In genomic region chr7:101203745-101204738, GRCh38 we compare ENCODE assay signal across 14 cellular contexts. TPM values are rescaled to one million over a fixed set of nuclear protein-coding genes. Genes with fewer than 3 reads are reported as not detected.
DNase-seq lines count a peak whose midpoint lies in the region; ATAC-seq, FAIRE-seq and TF ChIP-seq lines count a peak whose summit lies in the region.
"Not testable (repeated sequence)": the region's sequence is repeated elsewhere in the genome, so short reads cannot be mapped to it uniquely, and the experiment has no call there.
"Had no signal": no experiment of that assay in that cellular context is flagged by ENCODE, and none has a peak within 500 bp of the region (broad histone marks: within the 10 kb centered on the region; RNA-seq: fewer than 3 reads in every experiment).

No MANE protein-coding gene starts in this region.

- H3K27me3 Mint-ChIP-seq in CD4-positive, CD25-positive, alpha-beta regulatory T cell, result peaks cover 39% of the 10 kb centered on the region
- peaks cover 33% of the 10 kb centered on the region for H3K27me3 Mint-ChIP-seq in T-helper 2 cell treated with Interferon-gamma antibody and Interleukin-4, amounts not matched to agents 5 μg/mL and 100 μg/mL, for 36 hours (ENCODE audit: low read depth)
- H3K27me3 Mint-ChIP-seq in activated CD8-positive, alpha-beta T cell treated with anti-CD3 and anti-CD28 coated beads for 36 hours, result peaks cover 27% of the 10 kb centered on the region
- H3K27me3 Mint-ChIP-seq in activated naive CD4-positive, alpha-beta T cell treated with anti-CD3 and anti-CD28 coated beads, Interleukin-2, amount 50 U/mL, for 24 hours, result peaks cover 14% of the 10 kb centered on the region

- not testable (repeated sequence) for H3K27me3 ChIP-seq in CD4-positive, CD25-positive, alpha-beta regulatory T cell (ENCODE audit: control insufficient read depth, insufficient read depth, low read length)

- not testable (repeated sequence) for H3K9me3 Mint-ChIP-seq in CD4-positive, CD25-positive, alpha-beta regulatory T cell; T-helper 2 cell treated with Interferon-gamma antibody and Interleukin-4, amounts not matched to agents 5 μg/mL and 100 μg/mL, for 36 hours; activated CD8-positive, alpha-beta T cell treated with anti-CD3 and anti-CD28 coated beads for 36 hours; activated naive CD4-positive, alpha-beta T cell treated with anti-CD3 and anti-CD28 coated beads, Interleukin-2, amount 50 U/mL, for 24 hours

- CTCF ChIA-PET in activated CD8-positive, alpha-beta T cell treated with anti-CD3 and anti-CD28 coated beads for 36 hours (lab: Charles Lee), result interaction anchor here (4.7 kb wide), 1 partner anchor 11 kb away, joined by 24 read pairs; no protein-coding TSS in a partner anchor

- TF ChIP-seq CTCF in activated CD8-positive, alpha-beta T cell treated with anti-CD3 and anti-CD28 coated beads for 36 hours (IDR thresholded peaks at IDR 0.05); fibroblast of pulmonary artery (IDR thresholded peaks at IDR 0.05; ENCODE audit: low read length, missing control alignments): not testable (repeated sequence)

- DNase-seq in CD4-positive, CD25-positive, alpha-beta regulatory T cell, result peak in 2 of 3 donors; percentile 20 to 21
- not testable (repeated sequence) for DNase-seq in GM19239 (ENCODE audit: insufficient read length, low spot score); T-helper 2 cell treated with Interferon-gamma antibody and Interleukin-4, amounts not matched to agents 5 μg/mL and 100 μg/mL, for 36 hours (ENCODE audit: low spot score); activated CD8-positive, alpha-beta T cell treated with anti-CD3 and anti-CD28 coated beads for 36 hours
- DNase-seq in NOMO-1 treated with dmso at 0.1 percent for 144 hours (lab: John Stamatoyannopoulos, UW; ENCODE audit: unreplicated experiment), result peak; percentile 59
- peak; percentile 36 for DNase-seq in fibroblast of pulmonary artery (ENCODE audit: low read depth)
- DNase-seq in stimulated activated CD4-positive, alpha-beta T cell treated with anti-CD3 and anti-CD28 coated beads, Interleukin-4, amount 100 ng/mL, for 24 hours, result peak; percentile 19

- POLR2A ChIA-PET in activated CD8-positive, alpha-beta T cell treated with anti-CD3 and anti-CD28 coated beads for 36 hours (lab: Charles Lee), result not testable (repeated sequence)

- FAIRE-seq in GM19239 (lab: Jason Lieb, UNC), result peak; percentile 64

- not testable (repeated sequence) for H3K36me3 Mint-ChIP-seq in CD4-positive, CD25-positive, alpha-beta regulatory T cell; activated CD8-positive, alpha-beta T cell treated with anti-CD3 and anti-CD28 coated beads for 36 hours (ENCODE audit: low read depth); activated naive CD4-positive, alpha-beta T cell treated with anti-CD3 and anti-CD28 coated beads, Interleukin-2, amount 50 U/mL, for 24 hours
- H3K36me3 Mint-ChIP-seq in T-helper 2 cell treated with Interferon-gamma antibody and Interleukin-4, amounts not matched to agents 5 μg/mL and 100 μg/mL, for 36 hours (ENCODE audit: low read depth), result peaks cover 11% of the 10 kb centered on the region

- intact Hi-C loops in activated CD8-positive, alpha-beta T cell treated with anti-CD3 and anti-CD28 coated beads for 36 hours (cut with micrococcal nuclease), result not testable (repeated sequence)

- not testable (repeated sequence) for H3K4me3 ChIP-seq in CD4-positive, CD25-positive, alpha-beta regulatory T cell (ENCODE audit: low read depth, low read length); fibroblast of pulmonary artery (replicated peaks; ENCODE audit: low read depth, low read length)

- H3K36me3 ChIP-seq in CD4-positive, CD25-positive, alpha-beta regulatory T cell (ENCODE audit: control insufficient read depth, insufficient read depth, low read length), result not testable (repeated sequence)

- ATAC-seq in CD4-positive, CD25-positive, alpha-beta regulatory T cell (ENCODE audit: low read depth in 2 of 2); activated CD8-positive, alpha-beta T cell treated with anti-CD3 and anti-CD28 coated beads for 36 hours: not testable (repeated sequence)

- not testable (repeated sequence) for H3K27ac ChIP-seq in CD4-positive, CD25-positive, alpha-beta regulatory T cell (ENCODE audit: insufficient read depth, low read length, poor library complexity, severe bottlenecking)

- not testable (repeated sequence) for H3K9me3 ChIP-seq in CD4-positive, CD25-positive, alpha-beta regulatory T cell (ENCODE audit: control insufficient read depth in 2 of 2, low read length in 2 of 2)

- H3K4me1 ChIP-seq in CD4-positive, CD25-positive, alpha-beta regulatory T cell (ENCODE audit: control insufficient read depth, insufficient read depth, low read length, poor library complexity, severe bottlenecking), result not testable (repeated sequence)

- peak overlapping the region in 1 of 3 donors; percentile 76 for H3K27ac Mint-ChIP-seq in CD4-positive, CD25-positive, alpha-beta regulatory T cell
- peak overlapping the region; percentile 63 for H3K27ac Mint-ChIP-seq in T-helper 2 cell treated with Interferon-gamma antibody and Interleukin-4, amounts not matched to agents 5 μg/mL and 100 μg/mL, for 36 hours
- H3K27ac Mint-ChIP-seq in activated CD8-positive, alpha-beta T cell treated with anti-CD3 and anti-CD28 coated beads for 36 hours, result peak overlapping the region; percentile 47
- peak overlapping the region; percentile 94 for H3K27ac Mint-ChIP-seq in activated naive CD4-positive, alpha-beta T cell treated with anti-CD3 and anti-CD28 coated beads, Interleukin-2, amount 50 U/mL, for 24 hours

- H3K4me3 Mint-ChIP-seq in CD4-positive, CD25-positive, alpha-beta regulatory T cell, result peak overlapping the region; percentile 66 to 81 (median 75)
- peak overlapping the region; percentile 58 for H3K4me3 Mint-ChIP-seq in T-helper 2 cell treated with Interferon-gamma antibody and Interleukin-4, amounts not matched to agents 5 μg/mL and 100 μg/mL, for 36 hours
- H3K4me3 Mint-ChIP-seq in activated CD8-positive, alpha-beta T cell treated with anti-CD3 and anti-CD28 coated beads for 36 hours, result peak overlapping the region; percentile 22
- peak overlapping the region; percentile 81 for H3K4me3 Mint-ChIP-seq in activated naive CD4-positive, alpha-beta T cell treated with anti-CD3 and anti-CD28 coated beads, Interleukin-2, amount 50 U/mL, for 24 hours

- H3K4me1 Mint-ChIP-seq in CD4-positive, CD25-positive, alpha-beta regulatory T cell; T-helper 2 cell treated with Interferon-gamma antibody and Interleukin-4, amounts not matched to agents 5 μg/mL and 100 μg/mL, for 36 hours (ENCODE audit: low read depth); activated CD8-positive, alpha-beta T cell treated with anti-CD3 and anti-CD28 coated beads for 36 hours (ENCODE audit: low read depth): not testable (repeated sequence)
- H3K4me1 Mint-ChIP-seq in activated naive CD4-positive, alpha-beta T cell treated with anti-CD3 and anti-CD28 coated beads, Interleukin-2, amount 50 U/mL, for 24 hours, result peaks cover 17% of the 10 kb centered on the region

RNA-seq across cellular contexts. Expression of gene MOGAT3, which starts 3.2 kb away (rescaled TPM):
- total RNA-seq in CD4-positive, CD25-positive, alpha-beta regulatory T cell, result not detected
- not detected for polyA plus RNA-seq in CD4-positive, CD25-positive, alpha-beta regulatory T cell
- total RNA-seq in activated CD8-positive, alpha-beta T cell treated with anti-CD3 and anti-CD28 coated beads for 36 hours, result not detected
- total RNA-seq: HFFc6, lung microvascular endothelial cell, pulmonary artery endothelial cell, Right ventricle myocardium inferior, thyroid gland had no signal
- polyA plus RNA-seq: AG04450 had no signal

RNA-seq across cellular contexts. Expression of gene PLOD3, which starts 13.3 kb away (rescaled TPM):
- total RNA-seq in CD4-positive, CD25-positive, alpha-beta regulatory T cell, result 35.4 TPM
- 10 to 100 TPM; 13.8 to 19.7 (median 14.8) TPM for polyA plus RNA-seq in CD4-positive, CD25-positive, alpha-beta regulatory T cell
- 10 to 100 TPM; 20.4 to 24.4 TPM for total RNA-seq in activated CD8-positive, alpha-beta T cell treated with anti-CD3 and anti-CD28 coated beads for 36 hours

RNA-seq across cellular contexts. Expression of gene ZNHIT1, which starts 13.9 kb away (rescaled TPM):
- 41.8 TPM for total RNA-seq in CD4-positive, CD25-positive, alpha-beta regulatory T cell
- polyA plus RNA-seq in CD4-positive, CD25-positive, alpha-beta regulatory T cell, result 10 to 100 TPM; 67.6 to 99.6 (median 85.0) TPM
- total RNA-seq in activated CD8-positive, alpha-beta T cell treated with anti-CD3 and anti-CD28 coated beads for 36 hours, result 10 to 100 TPM; 36.8 to 37.9 TPM

RNA-seq across cellular contexts. Expression of gene NAT16, which starts 23.9 kb away (rescaled TPM):
- not detected for total RNA-seq in CD4-positive, CD25-positive, alpha-beta regulatory T cell
- not detected for polyA plus RNA-seq in CD4-positive, CD25-positive, alpha-beta regulatory T cell
- total RNA-seq in activated CD8-positive, alpha-beta T cell treated with anti-CD3 and anti-CD28 coated beads for 36 hours, result not detected
- total RNA-seq: HFFc6, lung microvascular endothelial cell, pulmonary artery endothelial cell, Right ventricle myocardium inferior had no signal

RNA-seq across cellular contexts. Expression of gene CLDN15, which starts 33.6 kb away (rescaled TPM):
- 22.7 TPM for total RNA-seq in CD4-positive, CD25-positive, alpha-beta regulatory T cell
- 1 to 10 TPM in 1 of 4 donors, under 1 TPM in 3; 0.64 to 1.4 (median 0.82) TPM for polyA plus RNA-seq in CD4-positive, CD25-positive, alpha-beta regulatory T cell
- 10 to 100 TPM; 14.2 to 15.8 TPM for total RNA-seq in activated CD8-positive, alpha-beta T cell treated with anti-CD3 and anti-CD28 coated beads for 36 hours

Comparison
In these comparisons a context has a peak if more than half of its experiments do, and no peak if none do; other contexts are left out.
1. H3K4me3 Mint-ChIP-seq: peak in every context shown above with its lines; median percentile 81 in activated naive CD4-positive, alpha-beta T cell treated with anti-CD3 and anti-CD28 coated beads, Interleukin-2, amount 50 U/mL, for 24 hours; 75 in CD4-positive, CD25-positive, alpha-beta regulatory T cell; 58 in T-helper 2 cell treated with Interferon-gamma antibody and Interleukin-4, amounts not matched to agents 5 μg/mL and 100 μg/mL, for 36 hours; 22 in activated CD8-positive, alpha-beta T cell treated with anti-CD3 and anti-CD28 coated beads for 36 hours.